ENCODE assay signal across 8 cellular contexts in genomic region chr17:60720763-60721531, GRCh38. TPM values are rescaled to one million over a fixed set of nuclear protein-coding genes. Genes with fewer than 3 reads are reported as not detected.
DNase-seq lines count a peak whose midpoint lies in the region; ATAC-seq, FAIRE-seq and TF ChIP-seq lines count a peak whose summit lies in the region.

No MANE protein-coding gene starts in this region.

- no peak overlapping the region for H3K27ac ChIP-seq in AG04450 (ENCODE audit: low read depth, low read length)
- H3K27ac ChIP-seq in lung (ENCODE audit: low read depth in 1 of 2, low read length in 1 of 2), result no peak overlapping the region
- H3K27ac ChIP-seq in testis, result no peak overlapping the region

- CTCF ChIA-PET in AG04450 (lab: Charles Lee), result interaction anchor here (0.5 to 2.0 kb wide), 55 partner anchors 8 to 1116 kb away, joined by 3 to 18 read pairs (median 4); no protein-coding TSS in a partner anchor
- CTCF ChIA-PET in T-cell (lab: Charles Lee), result interaction anchor here (0.5 to 1.6 kb wide), 15 partner anchors 9 to 862 kb away, joined by 3 to 6 read pairs (median 4); no protein-coding TSS in a partner anchor

- H3K9me3 ChIP-seq in AG04450 (ENCODE audit: control insufficient read depth, insufficient read depth, low read length) (no peaks in the 10 kb centered on the region), lung (ENCODE audit: control insufficient read depth in 2 of 2, insufficient read depth in 1 of 2, low read length in 1 of 2) (no peaks in the 10 kb centered on the region), testis (no peaks in the 10 kb centered on the region)

- intact Hi-C loops in testis (cut with DNase I; ENCODE audit: low total_unique reads), result no loop called here

- H3K4me1 ChIP-seq in lung (ENCODE audit: control insufficient read depth in 2 of 2, insufficient read depth in 2 of 2, low read length in 2 of 2) (no peaks in the 10 kb centered on the region), testis (no peaks in the 10 kb centered on the region)

- no peak overlapping the region for H3K27ac Mint-ChIP-seq in T-cell

- no peaks in the 10 kb centered on the region for H3K9me3 Mint-ChIP-seq in T-cell

- H3K4me3 ChIP-seq in AG04450 (ENCODE audit: low read depth, low read length) (no peak overlapping the region), lung (no peak overlapping the region), testis (no peak overlapping the region)

- 33 to 41% methylated on average over 5 of the region's 5 CpGs for WGBS in lung, 2 donors
- 44 to 52% methylated on average over 5 of the region's 5 CpGs for WGBS in testis, 2 donors

- peaks cover 6% of the 10 kb centered on the region for H3K36me3 Mint-ChIP-seq in T-cell

- peaks cover 4 to 6% (median 4%) of the 10 kb centered on the region in 3 donors for H3K4me1 Mint-ChIP-seq in T-cell

- TF ChIP-seq POLR2A in GM12891 (IDR thresholded peaks at IDR 0.05; ENCODE audit: low read depth, low read length), result no peak
- TF ChIP-seq POLR2A in testis (IDR thresholded peaks at IDR 0.05), result no peak

- FAIRE-seq in GM12891 (lab: Jason Lieb, UNC), result peak; percentile 60

- TF ChIP-seq CTCF in AG04450 (IDR thresholded peaks at IDR 0.05; ENCODE audit: low read depth, low read length) (peak; percentile 90), lung (IDR thresholded peaks at IDR 0.05; ENCODE audit: control extremely low read depth, extremely low read depth) (peak; percentile 84), testis (IDR thresholded peaks at IDR 0.05) (peak; percentile 61 to 89 (median 77))

- H3K36me3 ChIP-seq in lung (ENCODE audit: control insufficient read depth in 2 of 2, insufficient read depth in 2 of 2, low read length in 2 of 2), result no peaks in the 10 kb centered on the region
- no peaks in the 10 kb centered on the region for H3K36me3 ChIP-seq in testis (ENCODE audit: low read depth, missing control alignments)

- DNase-seq in AG04450 (ENCODE audit: low read depth, low spot score) (peak; percentile 55), GM12891 (ENCODE audit: insufficient read length, low spot score) (peak; percentile 17), NCI-H146 treated with DMSO at 0.1 percent for 48 hours (lab: John Stamatoyannopoulos, UW; ENCODE audit: unreplicated experiment) (peak; percentile 4), T-cell (peak in 18 of 34 experiments; percentile 2 to 44 (median 20)), dermis microvascular lymphatic vessel endothelial cell (ENCODE audit: low read depth in 2 of 2) (peak; percentile 16 to 70), lung (ENCODE audit: low spot score) (no peak), testis (peak; percentile 64)

- no peak overlapping the region for H3K4me3 Mint-ChIP-seq in T-cell

- POLR2A ChIA-PET in AG04450 (lab: Yijun Ruan, JAX) (interaction anchor here (0.5 kb wide), 1 partner anchor 531 kb away, joined by 3 read pairs; no protein-coding TSS in a partner anchor), T-cell (lab: Charles Lee) (no interaction called here)

- ATAC-seq in T-cell (replicated peaks in 1 of 4), result peak in 1 of 4 experiments; percentile 55
- ATAC-seq in lung (ENCODE audit: insufficient read depth, low FRiP score), result peak; percentile 47
- no peak for ATAC-seq in GM18909 (IDR thresholded peaks at IDR 0.05; ENCODE audit: poor library complexity, unreplicated experiment)

- no peaks in the 10 kb centered on the region for H3K27me3 Mint-ChIP-seq in T-cell

- no peaks in the 10 kb centered on the region for H3K27me3 ChIP-seq in AG04450 (ENCODE audit: control insufficient read depth, insufficient read depth, low read length)
- no peaks in the 10 kb centered on the region for H3K27me3 ChIP-seq in lung (ENCODE audit: control insufficient read depth, insufficient read depth)
- no peaks in the 10 kb centered on the region for H3K27me3 ChIP-seq in testis

TF ChIP-seq in GM12891, 5 proteins besides CTCF, POLR2A, EP300 and RAD21:
- TF ChIP-seq TAF1 (IDR thresholded peaks at IDR 0.05; ENCODE audit: low read depth, low read length), result no peak
- no peak for TF ChIP-seq PAX5 (IDR thresholded peaks at IDR 0.05; ENCODE audit: insufficient read depth, low read length, severe bottlenecking)
- TF ChIP-seq SPI1 (IDR thresholded peaks at IDR 0.05; ENCODE audit: low read depth, low read length), result no peak
- no peak for TF ChIP-seq POLR2AphosphoS5 (IDR thresholded peaks at IDR 0.05; ENCODE audit: low read depth, low read length)
- no peak for TF ChIP-seq POU2F2 (IDR thresholded peaks at IDR 0.05; ENCODE audit: low read depth, low read length)

RNA-seq across cellular contexts. Expression of gene BCAS3, which starts 43.3 kb away (rescaled TPM):
- polyA plus RNA-seq in AG04450 (2011; rRNA removed) (17.5 and 24.9 TPM in 2 replicates), lung (1 to 10 TPM; 4.0 to 8.1 TPM), testis (ENCODE audit: insufficient read depth, low read depth, low replicate concordance) (54.8 TPM)
- 88.8 and 110 TPM in 2 replicates for polyA minus RNA-seq in AG04450 (2011; rRNA and poly(A)+ RNA removed)
- 3.5 TPM for polyA plus RNA-seq in GM12891 (2012; ENCODE audit: low read depth, missing spikeins)
- total RNA-seq in T-cell (10 to 100 TPM; 33.8 to 57.8 (median 38.1) TPM), dermis microvascular lymphatic vessel endothelial cell (11.3 and 20.4 TPM in 2 replicates), lung (100 to 1,000 TPM in 1 of 2 donors, 10 to 100 TPM in 1; 32.5 to 101 TPM), testis (10 to 100 TPM; 73.0 to 96.7 TPM)
